8 cellular contexts compared by ENCODE assay signal in genomic region chr11:61923166-61924015, GRCh38. TPM values are rescaled to one million over a fixed set of nuclear protein-coding genes. Genes with fewer than 3 reads are reported as not detected.
DNase-seq lines count a peak whose midpoint lies in the region; ATAC-seq and TF ChIP-seq lines count a peak whose summit lies in the region.

No MANE protein-coding gene starts in this region.

- H3K4me3 ChIP-seq in AG10803 (ENCODE audit: low read length) (no peak overlapping the region), SJCRH30 (no peak overlapping the region), neural progenitor cell (no peak overlapping the region)

- peak overlapping the region; percentile 58 for H2AFZ ChIP-seq in neural progenitor cell (replicated peaks)

- peaks cover 2% of the 10 kb centered on the region for H3K9me3 Mint-ChIP-seq in neural progenitor cell

- peak overlapping the region; percentile 37 for H3K4me2 ChIP-seq in neural progenitor cell

- no peak overlapping the region for H3K9ac ChIP-seq in neural progenitor cell

- TF ChIP-seq CTCF in AG10803 (conservative IDR thresholded peaks at IDR 0.05; ENCODE audit: low read length) (no peak), neural progenitor cell (IDR thresholded peaks at IDR 0.05) (no peak)

- peak overlapping the region; percentile 85 for H3K27ac Mint-ChIP-seq in neural progenitor cell

- H3K4me1 ChIP-seq in SJCRH30 (peaks cover 18% of the 10 kb centered on the region), neural progenitor cell (peaks cover 16% of the 10 kb centered on the region)

- ATAC-seq in GM21423 (IDR thresholded peaks at IDR 0.05; ENCODE audit: unreplicated experiment) = no peak

- no peaks in the 10 kb centered on the region for H3K79me2 ChIP-seq in neural progenitor cell (ENCODE audit: low read depth)

- peak overlapping the region; percentile 64 for H3K4me3 Mint-ChIP-seq in neural progenitor cell

- H3K27ac ChIP-seq in SJCRH30 = no peak overlapping the region
- no peak overlapping the region for H3K27ac ChIP-seq in neural progenitor cell

- H3K9me3 ChIP-seq in SJCRH30 (replicated peaks) (no peaks in the 10 kb centered on the region), neural progenitor cell (ENCODE audit: low read depth) (no peaks in the 10 kb centered on the region)

- H3K36me3 ChIP-seq in SJCRH30 (no peaks in the 10 kb centered on the region), neural progenitor cell (no peaks in the 10 kb centered on the region)

- DNase-seq in AG10803 (ENCODE audit: low read depth) (peak; percentile 72), SJCRH30 (peak; percentile 58 to 72), fibroblast of peridontal ligament (ENCODE audit: extremely low read depth) (peak; percentile 73), neural progenitor cell (ENCODE audit: low spot score) (peak; percentile 74), NCI-H146 (lab: John Stamatoyannopoulos, UW) (no peak), SHP77 (lab: John Stamatoyannopoulos, UW) (no peak)
- DNase-seq in stimulated activated CD4-positive, alpha-beta T cell treated with anti-CD3 and anti-CD28 coated beads, Interleukin-12 subunit alpha, Interleukin-12 subunit beta, amount 100 ng/mL, for 4 hours = no peak

- no peaks in the 10 kb centered on the region for H3K36me3 Mint-ChIP-seq in neural progenitor cell

- peaks cover 22% of the 10 kb centered on the region for H3F3A ChIP-seq in neural progenitor cell (ENCODE audit: low read depth)

- H4K20me1 ChIP-seq in neural progenitor cell (ENCODE audit: low read depth) = no peaks in the 10 kb centered on the region

- peaks cover 37% of the 10 kb centered on the region for H3K4me1 Mint-ChIP-seq in neural progenitor cell

- H3K27me3 ChIP-seq in SJCRH30 = peaks cover 12% of the 10 kb centered on the region
- H3K27me3 ChIP-seq in neural progenitor cell = peaks cover 14% of the 10 kb centered on the region

- peaks cover 19% of the 10 kb centered on the region for H3K27me3 Mint-ChIP-seq in neural progenitor cell (ENCODE audit: insufficient read depth, low read depth)

RNA-seq across cellular contexts. Expression of gene RAB3IL1, which starts 6.0 kb away (rescaled TPM):
- total RNA-seq in SJCRH30 (2014; rRNA removed; shearing (Covaris generic)) = 0.53 and 0.77 TPM in 2 replicates
- 1.4 TPM in 2 replicates for total RNA-seq in neural progenitor cell (ENCODE audit: low replicate concordance)

RNA-seq across cellular contexts. Expression of gene BEST1, which starts 26.8 kb away (rescaled TPM):
- total RNA-seq in SJCRH30 (2014; rRNA removed; shearing (Covaris generic)) = 0.05 and 0.26 TPM in 2 replicates
- total RNA-seq in neural progenitor cell (ENCODE audit: low replicate concordance) = 0.15 TPM in 1 of 2 replicates, not detected in the other

RNA-seq across cellular contexts. Expression of gene FADS3, which starts 32.0 kb away (rescaled TPM):
- total RNA-seq in SJCRH30 (2014; rRNA removed; shearing (Covaris generic)) = 40.5 and 42.1 TPM in 2 replicates
- total RNA-seq in neural progenitor cell (ENCODE audit: low replicate concordance) = 10.1 and 28.7 TPM in 2 replicates

RNA-seq across cellular contexts. Expression of gene FTH1, which starts 44.0 kb away (rescaled TPM):
- 349 and 357 TPM in 2 replicates for total RNA-seq in SJCRH30 (2014; rRNA removed; shearing (Covaris generic))
- 649 and 846 TPM in 2 replicates for total RNA-seq in neural progenitor cell (ENCODE audit: low replicate concordance)

Comparison
In these comparisons a context has a peak if more than half of its experiments do, and no peak if none do; other contexts are left out.
1. DNase-seq: peak in AG10803 (single experiment), SJCRH30 (2 of 2), fibroblast of peridontal ligament (single experiment) and neural progenitor cell (single experiment); none in NCI-H146 (single experiment), stimulated activated CD4-positive, alpha-beta T cell treated with anti-CD3 and anti-CD28 coated beads, Interleukin-12 subunit alpha, Interleukin-12 subunit beta, amount 100 ng/mL, for 4 hours (single experiment) and SHP77 (0 of 2).